ENCODE assay signal across 12 cellular contexts in genomic region chr3:150543531-150543930, GRCh38. TPM values are rescaled to one million over a fixed set of nuclear protein-coding genes. Genes with fewer than 3 reads are reported as not detected.
DNase-seq lines count a peak whose midpoint lies in the region; ATAC-seq and TF ChIP-seq lines count a peak whose summit lies in the region.
"Had no signal": no experiment of that assay in that cellular context is flagged by ENCODE, and none has a peak within 500 bp of the region (broad histone marks: within the 10 kb centered on the region; RNA-seq: fewer than 3 reads in every experiment).

No MANE protein-coding gene starts in this region.

- DNase-seq in stimulated activated naive CD8-positive, alpha-beta T cell treated with anti-CD3 and anti-CD28 coated beads, Interleukin-15, Interleukin-2, amounts not matched to agents 100 U/mL and 50 U/mL, for 24 hours = no peak
- DNase-seq in activated T-helper 2 cell treated with anti-CD3 and anti-CD28 coated beads, Interferon-gamma antibody, Interleukin-2, Interleukin-4, amounts not matched to agents 10 μg/mL and 5 μg/mL and 100 μg/mL, durations not matched to agents 14 hours and 24 hours and 36 hours (ENCODE audit: low spot score) = no peak
- no peak for DNase-seq in hepatocyte (ENCODE audit: low spot score)
- no peak for DNase-seq in activated effector memory CD4-positive, alpha-beta T cell treated with Interleukin-2 at 50 U/mL for 16 hours
- DNase-seq in MV-4-11 (lab: John Stamatoyannopoulos, UW) = no peak
- no peak for DNase-seq in SK-N-DZ (ENCODE audit: low spot score)
- DNase-seq: activated T-cell treated with anti-CD3 and anti-CD28 coated beads, Interleukin-2, amount 50 U/mL, for 1 hour; DMS53; NCI-H2029; nucleus accumbens had no signal

- H3K4me2 ChIP-seq in hepatocyte = peak overlapping the region; percentile 79

- H3K4me1 Mint-ChIP-seq in stimulated activated naive CD8-positive, alpha-beta T cell treated with anti-CD3 and anti-CD28 coated beads, Interleukin-15, Interleukin-2, amounts not matched to agents 100 ng/mL and 50 ng/mL, for 24 hours (ENCODE audit: low read depth) = peaks cover 51% of the 10 kb centered on the region
- peaks cover 45% of the 10 kb centered on the region for H3K4me1 Mint-ChIP-seq in activated T-helper 2 cell treated with anti-CD3 and anti-CD28 coated beads, Interferon-gamma antibody, Interleukin-2, Interleukin-4, amounts not matched to agents 10 μg/mL and 5 μg/mL and 100 μg/mL, durations not matched to agents 14 hours and 24 hours and 36 hours (ENCODE audit: low read depth)

- H3K4me3 Mint-ChIP-seq in stimulated activated naive CD8-positive, alpha-beta T cell treated with anti-CD3 and anti-CD28 coated beads, Interleukin-15, Interleukin-2, amounts not matched to agents 100 ng/mL and 50 ng/mL, for 24 hours = peak overlapping the region; percentile 100
- H3K4me3 Mint-ChIP-seq in activated T-helper 2 cell treated with anti-CD3 and anti-CD28 coated beads, Interferon-gamma antibody, Interleukin-2, Interleukin-4, amounts not matched to agents 10 μg/mL and 5 μg/mL and 100 μg/mL, durations not matched to agents 14 hours and 24 hours and 36 hours (ENCODE audit: low read depth) = peak overlapping the region; percentile 97

- no peaks in the 10 kb centered on the region for H3K36me3 ChIP-seq in hepatocyte (replicated peaks; ENCODE audit: insufficient read depth, low read depth)

- H3K27me3 ChIP-seq in hepatocyte = no peaks in the 10 kb centered on the region

- H3K9me2 ChIP-seq in hepatocyte (replicated peaks; ENCODE audit: insufficient read depth) = no peaks in the 10 kb centered on the region

- no peaks in the 10 kb centered on the region for H3K9me3 Mint-ChIP-seq in stimulated activated naive CD8-positive, alpha-beta T cell treated with anti-CD3 and anti-CD28 coated beads, Interleukin-15, Interleukin-2, amounts not matched to agents 100 ng/mL and 50 ng/mL, for 24 hours
- no peaks in the 10 kb centered on the region for H3K9me3 Mint-ChIP-seq in activated T-helper 2 cell treated with anti-CD3 and anti-CD28 coated beads, Interferon-gamma antibody, Interleukin-2, Interleukin-4, amounts not matched to agents 10 μg/mL and 5 μg/mL and 100 μg/mL, durations not matched to agents 14 hours and 24 hours and 36 hours

- no peak overlapping the region for H2AFZ ChIP-seq in hepatocyte

- peaks cover 28% of the 10 kb centered on the region for H4K20me1 ChIP-seq in hepatocyte (ENCODE audit: insufficient read depth, poor library complexity, severe bottlenecking)

- intact Hi-C loops in activated T-helper 2 cell treated with anti-CD3 and anti-CD28 coated beads, Interferon-gamma antibody, Interleukin-2, Interleukin-4, amounts not matched to agents 10 μg/mL and 5 μg/mL and 100 μg/mL, durations not matched to agents 14 hours and 24 hours and 36 hours (cut with micrococcal nuclease) = loop anchor here (1.0 to 10.0 kb wide), 2 partner anchors 209 to 761 kb away; no protein-coding TSS in a partner anchor

- 85% methylated on average over 2 of the region's 2 CpGs for WGBS in hepatocyte (ENCODE audit: low lambda C conversion rate, missing lambda C conversion rate)

- peaks cover 67% of the 10 kb centered on the region for H3K79me2 ChIP-seq in hepatocyte

- no peak overlapping the region for H3K27ac ChIP-seq in hepatocyte

- H3K36me3 Mint-ChIP-seq in stimulated activated naive CD8-positive, alpha-beta T cell treated with anti-CD3 and anti-CD28 coated beads, Interleukin-15, Interleukin-2, amounts not matched to agents 100 ng/mL and 50 ng/mL, for 24 hours (ENCODE audit: low read depth) = peaks cover 60% of the 10 kb centered on the region
- H3K36me3 Mint-ChIP-seq in activated T-helper 2 cell treated with anti-CD3 and anti-CD28 coated beads, Interferon-gamma antibody, Interleukin-2, Interleukin-4, amounts not matched to agents 10 μg/mL and 5 μg/mL and 100 μg/mL, durations not matched to agents 14 hours and 24 hours and 36 hours (ENCODE audit: low read depth) = peaks cover 66% of the 10 kb centered on the region

- H3K4me3 ChIP-seq in hepatocyte = no peak overlapping the region

- peak overlapping the region; percentile 79 for H3K27ac Mint-ChIP-seq in stimulated activated naive CD8-positive, alpha-beta T cell treated with anti-CD3 and anti-CD28 coated beads, Interleukin-15, Interleukin-2, amounts not matched to agents 100 ng/mL and 50 ng/mL, for 24 hours
- no peak overlapping the region for H3K27ac Mint-ChIP-seq in activated T-helper 2 cell treated with anti-CD3 and anti-CD28 coated beads, Interferon-gamma antibody, Interleukin-2, Interleukin-4, amounts not matched to agents 10 μg/mL and 5 μg/mL and 100 μg/mL, durations not matched to agents 14 hours and 24 hours and 36 hours

- H3K9me3 ChIP-seq in hepatocyte (ENCODE audit: low read depth) = no peaks in the 10 kb centered on the region

- peaks cover 7% of the 10 kb centered on the region for H3K4me1 ChIP-seq in hepatocyte (ENCODE audit: insufficient read depth)

- no peak for TF ChIP-seq CTCF in hepatocyte (IDR thresholded peaks at IDR 0.05; ENCODE audit: poor library complexity)

- no peak for ATAC-seq in stimulated activated naive CD8-positive, alpha-beta T cell treated with anti-CD3 and anti-CD28 coated beads, Interleukin-15, Interleukin-2, amounts not matched to agents 100 U/mL and 50 U/mL, for 24 hours
- ATAC-seq in GM19035 (IDR thresholded peaks at IDR 0.05; ENCODE audit: unreplicated experiment) = no peak

- no peaks in the 10 kb centered on the region for H3K27me3 Mint-ChIP-seq in stimulated activated naive CD8-positive, alpha-beta T cell treated with anti-CD3 and anti-CD28 coated beads, Interleukin-15, Interleukin-2, amounts not matched to agents 100 ng/mL and 50 ng/mL, for 24 hours
- H3K27me3 Mint-ChIP-seq in activated T-helper 2 cell treated with anti-CD3 and anti-CD28 coated beads, Interferon-gamma antibody, Interleukin-2, Interleukin-4, amounts not matched to agents 10 μg/mL and 5 μg/mL and 100 μg/mL, durations not matched to agents 14 hours and 24 hours and 36 hours (ENCODE audit: low read depth) = no peaks in the 10 kb centered on the region

RNA-seq across cellular contexts. Expression of gene SERP1, which starts 2.8 kb away (rescaled TPM):
- total RNA-seq in activated T-helper 2 cell treated with anti-CD3 and anti-CD28 coated beads, Interferon-gamma antibody, Interleukin-2, Interleukin-4, amounts not matched to agents 10 μg/mL and 5 μg/mL and 100 μg/mL, durations not matched to agents 14 hours and 24 hours and 36 hours = 89.2 and 91.7 TPM in 2 replicates
- total RNA-seq in hepatocyte = 202 and 233 TPM in 2 replicates
- 157 and 165 TPM in 2 replicates for polyA plus RNA-seq in hepatocyte
- 136 and 145 TPM in 2 replicates for polyA plus RNA-seq in SK-N-DZ (2014; cell fraction: cytosol; rRNA removed)
- 124 and 145 TPM in 2 replicates for polyA plus RNA-seq in SK-N-DZ (2014; cell fraction: nucleus; rRNA removed)

RNA-seq across cellular contexts. Expression of gene EIF2A, which starts 3.1 kb away (rescaled TPM):
- 124 and 126 TPM in 2 replicates for total RNA-seq in activated T-helper 2 cell treated with anti-CD3 and anti-CD28 coated beads, Interferon-gamma antibody, Interleukin-2, Interleukin-4, amounts not matched to agents 10 μg/mL and 5 μg/mL and 100 μg/mL, durations not matched to agents 14 hours and 24 hours and 36 hours
- total RNA-seq in hepatocyte = 112 TPM in 2 replicates
- polyA plus RNA-seq in hepatocyte = 34.4 and 34.5 TPM in 2 replicates
- polyA plus RNA-seq in SK-N-DZ (2014; cell fraction: cytosol; rRNA removed) = 151 and 186 TPM in 2 replicates
- 202 and 218 TPM in 2 replicates for polyA plus RNA-seq in SK-N-DZ (2014; cell fraction: nucleus; rRNA removed)

RNA-seq across cellular contexts. Expression of gene SELENOT, which starts 59.6 kb away (rescaled TPM):
- total RNA-seq in activated T-helper 2 cell treated with anti-CD3 and anti-CD28 coated beads, Interferon-gamma antibody, Interleukin-2, Interleukin-4, amounts not matched to agents 10 μg/mL and 5 μg/mL and 100 μg/mL, durations not matched to agents 14 hours and 24 hours and 36 hours = 119 and 121 TPM in 2 replicates
- 101 and 175 TPM in 2 replicates for total RNA-seq in hepatocyte
- 109 and 147 TPM in 2 replicates for polyA plus RNA-seq in hepatocyte
- 53.9 and 58.3 TPM in 2 replicates for polyA plus RNA-seq in SK-N-DZ (2014; cell fraction: cytosol; rRNA removed)
- polyA plus RNA-seq in SK-N-DZ (2014; cell fraction: nucleus; rRNA removed) = 33.6 and 57.9 TPM in 2 replicates
